ENCODE assay signal across 27 cellular contexts in the genomic region with DNA sequence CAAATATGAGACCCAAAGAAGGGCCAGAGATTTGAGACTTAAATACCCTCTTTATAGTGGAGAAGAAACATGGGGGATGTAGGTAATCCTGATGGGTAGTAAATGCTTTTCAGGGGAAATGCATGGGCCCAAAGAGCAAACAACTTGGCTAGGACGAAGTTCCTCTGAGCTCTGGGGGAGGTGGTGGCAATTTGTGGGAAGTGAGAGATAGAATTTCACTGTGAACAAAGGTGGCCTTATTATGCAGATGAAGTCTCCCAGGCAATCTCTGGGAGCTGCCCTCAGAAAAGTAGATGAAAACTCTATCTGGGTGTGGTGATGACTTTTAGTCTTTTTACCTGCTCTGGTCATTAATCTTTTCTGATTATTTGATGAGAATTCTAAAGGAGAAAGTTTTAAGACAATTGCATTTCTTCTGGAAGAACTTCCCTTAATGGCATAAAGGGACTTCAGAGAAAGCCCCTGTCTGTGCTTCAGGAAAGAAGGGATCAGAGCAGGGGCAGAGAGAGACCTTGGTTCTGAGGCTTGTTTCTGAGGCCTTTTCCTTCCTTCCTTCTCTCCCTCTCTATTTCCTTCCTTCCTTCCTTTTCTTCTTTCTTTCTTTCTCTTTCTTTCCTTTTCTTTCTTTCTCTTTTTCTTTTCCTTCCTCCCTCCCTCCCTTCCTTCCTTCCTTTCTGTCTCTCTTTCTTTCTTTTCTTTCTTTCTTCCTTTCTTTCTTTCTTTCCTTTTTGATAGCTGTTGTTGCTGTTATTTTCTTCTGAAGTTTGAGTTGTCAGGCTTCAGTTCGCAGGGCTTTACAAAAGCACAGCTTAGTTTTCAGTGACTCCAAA. TPM values are rescaled to one million over a fixed set of nuclear protein-coding genes. Genes with fewer than 3 reads are reported as not detected.
DNase-seq lines count a peak whose midpoint lies in the region; ATAC-seq and TF ChIP-seq lines count a peak whose summit lies in the region.
"Had no signal": no experiment of that assay in that cellular context is flagged by ENCODE, and none has a peak within 500 bp of the region (broad histone marks: within the 10 kb centered on the region; RNA-seq: fewer than 3 reads in every experiment).

No MANE protein-coding gene starts in this region.

- H3K9me2 ChIP-seq in hepatocyte (replicated peaks; ENCODE audit: insufficient read depth), result no peaks in the 10 kb centered on the region

- no peaks in the 10 kb centered on the region for H3K4me1 Mint-ChIP-seq in T-helper 2 cell treated with Interferon-gamma antibody and Interleukin-4, amounts not matched to agents 5 μg/mL and 100 μg/mL, for 36 hours (ENCODE audit: low read depth)
- peaks cover 3% of the 10 kb centered on the region for H3K4me1 Mint-ChIP-seq in activated CD4-positive, alpha-beta T cell treated with anti-CD3 and anti-CD28 coated beads for 36 hours
- H3K4me1 Mint-ChIP-seq: naive B cell had no signal

- H3K4me3 Mint-ChIP-seq in T-helper 2 cell treated with Interferon-gamma antibody and Interleukin-4, amounts not matched to agents 5 μg/mL and 100 μg/mL, for 36 hours, result no peak overlapping the region
- no peak overlapping the region for H3K4me3 Mint-ChIP-seq in activated CD4-positive, alpha-beta T cell treated with anti-CD3 and anti-CD28 coated beads for 36 hours
- H3K4me3 Mint-ChIP-seq: activated CD8-positive, alpha-beta memory T cell treated with anti-CD3 and anti-CD28 coated beads, Interleukin-2, amount 10 ng/mL, durations not matched to agents 7 days and 5 days; activated T-helper 1 cell treated with anti-CD3 and anti-CD28 coated beads, Interleukin-12 subunit alpha, Interleukin-12 subunit beta, Interleukin-2, Interleukin-4 antibody, amounts not matched to agents 30 ng/mL and 10 ng/mL and 1 ng/mL, durations not matched to agents 14 hours and 24 hours and 36 hours; naive B cell had no signal

- no peaks in the 10 kb centered on the region for H3K27me3 ChIP-seq in hepatocyte
- H3K27me3 ChIP-seq in mucosa of rectum (ENCODE audit: control insufficient read depth in 2 of 2, insufficient read depth in 2 of 2, low read length in 2 of 2), result peaks cover 3 to 5% of the 10 kb centered on the region in 2 donors
- H3K27me3 ChIP-seq: MG63, ovary had no signal

- POLR2A ChIA-PET in activated CD4-positive, alpha-beta T cell treated with anti-CD3 and anti-CD28 coated beads for 36 hours (lab: Charles Lee), result no interaction called here

- no peak overlapping the region for H2AFZ ChIP-seq in hepatocyte
- H2AFZ ChIP-seq: GM23248 had no signal

- H4K20me1 ChIP-seq in hepatocyte (ENCODE audit: insufficient read depth, poor library complexity, severe bottlenecking), result no peaks in the 10 kb centered on the region

- DNase-seq in ELF-1 (ENCODE audit: low read depth, low spot score), result peak; percentile 85
- DNase-seq in M059J (ENCODE audit: low read depth), result peak; percentile 26
- peak; percentile 16 for DNase-seq in hepatocyte (ENCODE audit: low spot score)
- DNase-seq in RPMI8226, result no peak
- DNase-seq in T-helper 2 cell treated with Interferon-gamma antibody and Interleukin-4, amounts not matched to agents 5 μg/mL and 100 μg/mL, for 36 hours (ENCODE audit: low spot score), result no peak
- DNase-seq in activated CD4-positive, CD25-positive, alpha-beta regulatory T cell (lab: John Stamatoyannopoulos, UW), result no peak
- DNase-seq in activated CD4-positive, alpha-beta T cell treated with anti-CD3 and anti-CD28 coated beads for 36 hours, result no peak
- DNase-seq: activated CD4-positive, alpha-beta T cell treated with anti-CD3 and anti-CD28 coated beads for 4 hours; activated CD8-positive, alpha-beta memory T cell treated with anti-CD3 and anti-CD28 coated beads, Interleukin-2, amount 10 ng/mL, durations not matched to agents 7 days and 5 days; aorta; caudate nucleus; COR-L47; dorsolateral prefrontal cortex; GM23248; kidney glomerular epithelial cell; MG63; naive B cell; NCI-H146; NCI-H526 treated with DMSO at 0.1 percent for 48 hours; ovary; right cardiac atrium; SHP77; SW 1271 had no signal

- H3K79me2 ChIP-seq in hepatocyte, result no peaks in the 10 kb centered on the region

- H3K4me2 ChIP-seq in hepatocyte, result no peak overlapping the region

- TF ChIP-seq CTCF in hepatocyte (IDR thresholded peaks at IDR 0.05; ENCODE audit: poor library complexity), result no peak

- peaks cover 14% of the 10 kb centered on the region for H3K4me1 ChIP-seq in hepatocyte (ENCODE audit: insufficient read depth)
- no peaks in the 10 kb centered on the region for H3K4me1 ChIP-seq in mucosa of rectum (ENCODE audit: control insufficient read depth in 2 of 2, insufficient read depth in 2 of 2, low read length in 2 of 2)

- H3K27me3 Mint-ChIP-seq in T-helper 2 cell treated with Interferon-gamma antibody and Interleukin-4, amounts not matched to agents 5 μg/mL and 100 μg/mL, for 36 hours (ENCODE audit: low read depth), result no peaks in the 10 kb centered on the region
- peaks cover 9% of the 10 kb centered on the region for H3K27me3 Mint-ChIP-seq in activated CD4-positive, alpha-beta T cell treated with anti-CD3 and anti-CD28 coated beads for 36 hours

- peaks cover 14% of the 10 kb centered on the region for H3K9me3 Mint-ChIP-seq in T-helper 2 cell treated with Interferon-gamma antibody and Interleukin-4, amounts not matched to agents 5 μg/mL and 100 μg/mL, for 36 hours
- H3K9me3 Mint-ChIP-seq in activated CD4-positive, alpha-beta T cell treated with anti-CD3 and anti-CD28 coated beads for 36 hours (ENCODE audit: low read depth), result peaks cover 3% of the 10 kb centered on the region
- H3K9me3 Mint-ChIP-seq: activated naive CD4-positive, alpha-beta T cell treated with anti-CD3 and anti-CD28 coated beads, Interleukin-2, amount 50 U/mL, for 72 hours; activated T-helper 1 cell treated with anti-CD3 and anti-CD28 coated beads, Interleukin-12 subunit alpha, Interleukin-12 subunit beta, Interleukin-2, Interleukin-4 antibody, amounts not matched to agents 30 ng/mL and 10 ng/mL and 1 ng/mL, durations not matched to agents 14 hours and 24 hours and 36 hours had no signal

- intact Hi-C loops in activated CD4-positive, alpha-beta T cell treated with anti-CD3 and anti-CD28 coated beads for 36 hours (cut with DNase I, micrococcal nuclease), result no loop called here

- 49% methylated on average over 2 of the region's 2 CpGs for WGBS in hepatocyte (ENCODE audit: low lambda C conversion rate, missing lambda C conversion rate)

- H3K36me3 Mint-ChIP-seq in T-helper 2 cell treated with Interferon-gamma antibody and Interleukin-4, amounts not matched to agents 5 μg/mL and 100 μg/mL, for 36 hours (ENCODE audit: low read depth), result peaks cover 8% of the 10 kb centered on the region
- H3K36me3 Mint-ChIP-seq in activated CD4-positive, alpha-beta T cell treated with anti-CD3 and anti-CD28 coated beads for 36 hours (ENCODE audit: low read depth), result no peaks in the 10 kb centered on the region
- H3K36me3 Mint-ChIP-seq: activated naive CD4-positive, alpha-beta T cell treated with anti-CD3 and anti-CD28 coated beads, Interleukin-2, amount 50 U/mL, for 72 hours had no signal

- ATAC-seq in activated CD4-positive, alpha-beta T cell treated with anti-CD3 and anti-CD28 coated beads for 36 hours, result no peak
- ATAC-seq: activated CD8-positive, alpha-beta memory T cell treated with anti-CD3 and anti-CD28 coated beads, Interleukin-2, amount 10 ng/mL, durations not matched to agents 7 days and 5 days; activated naive CD4-positive, alpha-beta T cell treated with anti-CD3 and anti-CD28 coated beads, Interleukin-2, amount 50 U/mL, for 72 hours; right cardiac atrium had no signal

- no peak overlapping the region for H3K9ac ChIP-seq in mucosa of rectum (ENCODE audit: low read depth in 1 of 2, low read length in 2 of 2)
- H3K9ac ChIP-seq: GM23248 had no signal

- H3K9me3 ChIP-seq in hepatocyte (ENCODE audit: low read depth), result no peaks in the 10 kb centered on the region
- H3K9me3 ChIP-seq in mucosa of rectum (ENCODE audit: control insufficient read depth in 2 of 2, low read length in 2 of 2), result no peaks in the 10 kb centered on the region
- H3K9me3 ChIP-seq: MG63, ovary had no signal

- CTCF ChIA-PET in activated CD4-positive, alpha-beta T cell treated with anti-CD3 and anti-CD28 coated beads for 36 hours (lab: Charles Lee), result no interaction called here

- H3K27ac Mint-ChIP-seq in T-helper 2 cell treated with Interferon-gamma antibody and Interleukin-4, amounts not matched to agents 5 μg/mL and 100 μg/mL, for 36 hours, result no peak overlapping the region
- H3K27ac Mint-ChIP-seq in activated CD4-positive, alpha-beta T cell treated with anti-CD3 and anti-CD28 coated beads for 36 hours, result no peak overlapping the region
- H3K27ac Mint-ChIP-seq: activated CD8-positive, alpha-beta memory T cell treated with anti-CD3 and anti-CD28 coated beads, Interleukin-2, amount 10 ng/mL, durations not matched to agents 7 days and 5 days; activated naive CD4-positive, alpha-beta T cell treated with anti-CD3 and anti-CD28 coated beads, Interleukin-2, amount 50 U/mL, for 72 hours; activated T-helper 1 cell treated with anti-CD3 and anti-CD28 coated beads, Interleukin-12 subunit alpha, Interleukin-12 subunit beta, Interleukin-2, Interleukin-4 antibody, amounts not matched to agents 30 ng/mL and 10 ng/mL and 1 ng/mL, durations not matched to agents 14 hours and 24 hours and 36 hours; naive B cell had no signal

- H3K4me3 ChIP-seq in hepatocyte (no peak overlapping the region), mucosa of rectum (ENCODE audit: low read length in 2 of 2) (no peak overlapping the region)
- H3K4me3 ChIP-seq: dorsolateral prefrontal cortex, GM23248, MG63, ovary had no signal

- H3K27ac ChIP-seq in hepatocyte (peak overlapping the region; percentile 81), mucosa of rectum (ENCODE audit: low read depth in 2 of 2, low read length in 2 of 2) (peak overlapping the region; percentile 9 to 38)
- H3K27ac ChIP-seq: dorsolateral prefrontal cortex, epithelial cell of prostate, GM23248, ovary had no signal

- no peaks in the 10 kb centered on the region for H3K36me3 ChIP-seq in hepatocyte (replicated peaks; ENCODE audit: insufficient read depth, low read depth)
- H3K36me3 ChIP-seq in mucosa of rectum (ENCODE audit: control insufficient read depth in 2 of 2, insufficient read depth in 2 of 2, low read length in 2 of 2), result no peaks in the 10 kb centered on the region
- H3K36me3 ChIP-seq: MG63, ovary had no signal

RNA-seq across cellular contexts. Expression of a gene that starts 37.5 kb away (rescaled TPM):
- 9.4 and 11.4 TPM in 2 replicates for total RNA-seq in M059J (2014; rRNA removed; shearing (Covaris generic))
- total RNA-seq in hepatocyte, result 110 and 126 TPM in 2 replicates
- 43.1 and 54.0 TPM in 2 replicates for polyA plus RNA-seq in hepatocyte
- total RNA-seq in activated CD4-positive, alpha-beta T cell treated with anti-CD3 and anti-CD28 coated beads for 36 hours, result 1 to 10 TPM; 1.5 to 2.2 TPM
- total RNA-seq: GM23248 had no signal

Comparison
In these comparisons a context has a peak if more than half of its experiments do, and no peak if none do; other contexts are left out.
1. DNase-seq: peak in ELF-1 (single experiment), M059J (single experiment) and hepatocyte (single experiment); none in RPMI8226 (single experiment), T-helper 2 cell treated with Interferon-gamma antibody and Interleukin-4, amounts not matched to agents 5 μg/mL and 100 μg/mL, for 36 hours (single experiment), activated CD4-positive, CD25-positive, alpha-beta regulatory T cell (0 of 4) and activated CD4-positive, alpha-beta T cell treated with anti-CD3 and anti-CD28 coated beads for 36 hours (single experiment).